In genomic region chr1:23497777-23498439, GRCh38 we compare ENCODE assay signal across 2 cellular contexts.
TF ChIP-seq lines count a peak whose summit lies in the region.

No MANE protein-coding gene starts in this region.

TF ChIP-seq in HCT116, 20 proteins besides CTCF, POLR2A, EP300 and RAD21:
- no peak for TF ChIP-seq ZFX (IDR thresholded peaks at IDR 0.05)
- TF ChIP-seq EZH2 (IDR thresholded peaks at IDR 0.05) = no peak
- no peak for TF ChIP-seq YY1 (IDR thresholded peaks at IDR 0.05; ENCODE audit: extremely low read depth, insufficient replicate concordance, low read depth, low read length)

TF ChIP-seq in WTC11, 78 proteins besides CTCF, POLR2A, EP300 and RAD21:
- TF ChIP-seq ZNF121 (CRISPR knock-in tag; IDR thresholded peaks at IDR 0.05) (peak; percentile 86), ZNF423 (CRISPR knock-in tag; IDR thresholded peaks at IDR 0.05) (no peak)
